In genomic region chr13:23889598-23890224, GRCh38 we compare ENCODE assay signal across 8 cellular contexts. TPM values are rescaled to one million over a fixed set of nuclear protein-coding genes. Genes with fewer than 3 reads are reported as not detected.
DNase-seq lines count a peak whose midpoint lies in the region; ATAC-seq and TF ChIP-seq lines count a peak whose summit lies in the region.

No MANE protein-coding gene starts in this region.

- peak overlapping the region; percentile 83 for H3K4me2 ChIP-seq in hepatocyte

- H3K27ac ChIP-seq in VCaP (peak overlapping the region; percentile 61), hepatocyte (peak overlapping the region; percentile 32), spleen (peak overlapping the region in 6 of 8 donors; percentile 75 to 88 (median 86))

- WGBS in hepatocyte (ENCODE audit: low lambda C conversion rate, missing lambda C conversion rate) = 26% methylated on average over 12 of the region's 12 CpGs
- WGBS in spleen, 5 donors = 23 to 35% (median 29%) methylated on average over 12 of the region's 12 CpGs

- H3K9me3 ChIP-seq in hepatocyte (ENCODE audit: low read depth) (no peaks in the 10 kb centered on the region), spleen (no peaks in the 10 kb centered on the region)

- peaks cover 23% of the 10 kb centered on the region for H3K79me2 ChIP-seq in hepatocyte

- DNase-seq in AG20443 (ENCODE audit: low spot score) (peak; percentile 24), hepatocyte (ENCODE audit: low spot score) (no peak), spleen (no peak), GM20000 (ENCODE audit: low spot score) (no peak)
- no peak for DNase-seq in activated effector memory CD4-positive, alpha-beta T cell treated with Interleukin-2 at 50 U/mL for 16 hours

- H3K27me3 ChIP-seq in hepatocyte (no peaks in the 10 kb centered on the region), spleen (replicated peaks in 1 of 7) (no peaks in the 10 kb centered on the region)

- H3K36me3 ChIP-seq in hepatocyte (replicated peaks; ENCODE audit: insufficient read depth, low read depth) (no peaks in the 10 kb centered on the region), spleen (peaks cover 0 to 9% (median 4%) of the 10 kb centered on the region in 6 donors)

- H3K4me3 ChIP-seq in hepatocyte (peak overlapping the region; percentile 48), spleen (peak overlapping the region in 7 of 8 donors; percentile 90 to 100 (median 94))

- TF ChIP-seq CTCF in VCaP (conservative IDR thresholded peaks at IDR 0.05) (no peak; the same call in none of the 2 replicates), hepatocyte (IDR thresholded peaks at IDR 0.05; ENCODE audit: poor library complexity) (no peak), spleen (IDR thresholded peaks at IDR 0.05 in 8 of 11, conservative IDR thresholded peaks at IDR 0.05 in 3 of 11) (peak in 3 of 11 experiments; percentile 5 to 46 (median 6)), GM20000 (IDR thresholded peaks at IDR 0.05; ENCODE audit: extremely low read depth, missing control alignments) (no peak)

- peak overlapping the region; percentile 69 for H2AFZ ChIP-seq in hepatocyte

- H4K20me1 ChIP-seq in hepatocyte (ENCODE audit: insufficient read depth, poor library complexity, severe bottlenecking) = no peaks in the 10 kb centered on the region

- peaks cover 8% of the 10 kb centered on the region for H3K4me1 ChIP-seq in hepatocyte (ENCODE audit: insufficient read depth)
- H3K4me1 ChIP-seq in spleen = peaks cover 9 to 34% (median 17%) of the 10 kb centered on the region in 6 donors

- ATAC-seq in GM18868 (IDR thresholded peaks at IDR 0.05; ENCODE audit: unreplicated experiment) (peak; percentile 14), HG03280 (IDR thresholded peaks at IDR 0.05; ENCODE audit: unreplicated experiment) (peak; percentile 10)

- no peaks in the 10 kb centered on the region for H3K9me2 ChIP-seq in hepatocyte (replicated peaks; ENCODE audit: insufficient read depth)

- intact Hi-C loops in spleen (cut with DNase I; ENCODE audit: low total_unique reads) = no loop called here

- TF ChIP-seq POLR2A in spleen (IDR thresholded peaks at IDR 0.05) = no peak

RNA-seq across cellular contexts. Expression of gene MIPEP, which starts 0.5 kb away (rescaled TPM):
- 17.5 and 19.8 TPM in 2 replicates for total RNA-seq in hepatocyte
- 17.1 and 19.2 TPM in 2 replicates for polyA plus RNA-seq in hepatocyte
- 10 to 100 TPM in 6 of 7 donors, 1 to 10 TPM in 1; 7.2 to 13.4 (median 10.8) TPM for total RNA-seq in spleen
- 10 to 100 TPM in 2 of 3 donors, 1 to 10 TPM in 1; 8.8 to 16.3 (median 10.8) TPM for polyA plus RNA-seq in spleen

RNA-seq across cellular contexts. Expression of gene C1QTNF9B, which starts 7.6 kb away (rescaled TPM):
- not detected in 2 replicates for total RNA-seq in hepatocyte
- polyA plus RNA-seq in hepatocyte = 0.29 and 0.30 TPM in 2 replicates
- total RNA-seq in spleen = 1 to 10 TPM in 2 of 7 donors, under 1 TPM in 3, not detected in 2; 0.34 to 1.9 (median 0.77) TPM
- 1 to 10 TPM in 1 of 3 donors, under 1 TPM in 1, not detected in 1; 0.23 to 1.2 TPM for polyA plus RNA-seq in spleen

Comparison
In these comparisons a context has a peak if more than half of its experiments do, and no peak if none do; other contexts are left out.
1. H3K27ac ChIP-seq: peak in every context shown above with its lines; median percentile 86 in spleen; 61 in VCaP; 32 in hepatocyte.